Comparison of ENCODE assay signal across 8 cellular contexts in the genomic region with DNA sequence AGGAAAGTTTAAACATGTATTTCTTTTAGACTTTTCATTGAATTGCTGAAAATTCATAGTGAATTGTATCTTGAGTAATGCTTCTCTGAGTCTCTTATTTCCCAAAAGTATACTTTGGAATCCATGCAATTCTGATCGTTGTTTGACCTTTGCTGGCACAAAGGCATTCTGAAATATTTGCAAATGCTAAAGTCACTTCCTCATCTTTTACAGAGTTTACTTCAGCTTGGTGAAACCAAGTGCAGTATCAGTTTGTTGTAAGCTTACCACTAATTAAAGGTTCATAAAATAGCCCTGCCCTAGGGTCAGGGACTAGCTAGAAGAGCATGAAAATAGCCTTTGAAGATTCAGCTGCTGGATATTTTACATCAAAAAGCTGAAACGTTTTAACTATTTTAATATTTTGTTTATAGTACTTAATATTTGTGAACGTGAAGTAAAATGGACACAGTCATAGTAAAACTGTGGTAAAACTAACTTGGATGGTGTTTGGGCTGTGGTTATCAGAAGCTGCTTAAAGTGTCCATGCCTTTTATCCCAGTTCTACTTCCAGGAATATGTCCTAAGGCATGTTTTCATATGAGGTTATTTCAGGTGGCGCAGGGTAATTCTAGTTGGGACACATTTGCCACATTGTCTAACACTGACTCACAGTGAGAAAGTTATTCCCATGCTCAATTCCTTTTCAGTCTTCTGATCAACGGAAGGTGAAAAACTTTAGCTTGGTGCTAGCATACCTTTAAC. TPM values are rescaled to one million over a fixed set of nuclear protein-coding genes. Genes with fewer than 3 reads are reported as not detected.
DNase-seq lines count a peak whose midpoint lies in the region; ATAC-seq and TF ChIP-seq lines count a peak whose summit lies in the region.

No MANE protein-coding gene starts in this region.

- no peaks in the 10 kb centered on the region for H3K36me3 ChIP-seq in tibial nerve
- H3K36me3 ChIP-seq in A673 (ENCODE audit: insufficient read depth, low read length, poor library complexity, severe bottlenecking), result no peaks in the 10 kb centered on the region
- H3K36me3 ChIP-seq in MG63, result peaks cover 17% of the 10 kb centered on the region

- TF ChIP-seq EP300 in tibial nerve (IDR thresholded peaks at IDR 0.05), result peak in 1 of 2 donors; percentile 29

- peaks cover 58% of the 10 kb centered on the region for H3K4me1 Mint-ChIP-seq in activated CD4-positive, alpha-beta T cell treated with anti-CD3 and anti-CD28 coated beads, Interleukin-2, amount 10 ng/mL, durations not matched to agents 24 days and 14 days
- H3K4me1 Mint-ChIP-seq in T-helper 17 cell, result peaks cover 61% of the 10 kb centered on the region

- no peak overlapping the region for H3K4me3 ChIP-seq in tibial nerve
- H3K4me3 ChIP-seq in A673 (ENCODE audit: low read depth, low read length, poor library complexity, severe bottlenecking), result no peak overlapping the region
- H3K4me3 ChIP-seq in MG63, result no peak overlapping the region

- H3K36me3 Mint-ChIP-seq in activated CD4-positive, alpha-beta T cell treated with anti-CD3 and anti-CD28 coated beads, Interleukin-2, amount 10 ng/mL, durations not matched to agents 24 days and 14 days (ENCODE audit: low read depth), result peaks cover 40% of the 10 kb centered on the region
- H3K36me3 Mint-ChIP-seq in T-helper 17 cell (ENCODE audit: low read depth), result peaks cover 8% of the 10 kb centered on the region

- CTCF ChIA-PET in A673 (lab: Charles Lee), result no interaction called here

- H3K27me3 ChIP-seq in tibial nerve (no peaks in the 10 kb centered on the region), A673 (replicated peaks; ENCODE audit: insufficient read depth, low read depth, low read length, poor library complexity) (no peaks in the 10 kb centered on the region), MG63 (no peaks in the 10 kb centered on the region)

- POLR2A ChIA-PET in A673 (lab: Charles Lee; ENCODE audit: low non-redundant PET), result no interaction called here

- ATAC-seq in T-helper 17 cell (no peak), left ventricle myocardium superior (peak; percentile 40), GM21723 (IDR thresholded peaks at IDR 0.05; ENCODE audit: unreplicated experiment) (no peak)

- WGBS in tibial nerve, 2 donors, result 27 to 32% methylated on average over 5 of the region's 5 CpGs

- no peaks in the 10 kb centered on the region for H3K9me3 Mint-ChIP-seq in activated CD4-positive, alpha-beta T cell treated with anti-CD3 and anti-CD28 coated beads, Interleukin-2, amount 10 ng/mL, durations not matched to agents 24 days and 14 days

- H3K9me3 ChIP-seq in T-helper 17 cell (ENCODE audit: control insufficient read depth, low read length, poor library complexity, severe bottlenecking) (no peaks in the 10 kb centered on the region), tibial nerve (no peaks in the 10 kb centered on the region), A673 (ENCODE audit: low read depth, low read length, poor library complexity, severe bottlenecking) (no peaks in the 10 kb centered on the region), MG63 (peaks cover 4% of the 10 kb centered on the region)

- no TSS peak for BruUV-seq in A673 (replicated peaks; lab: Mats Ljungman, UMichigan)

- DNase-seq in activated CD4-positive, alpha-beta T cell treated with anti-CD3 and anti-CD28 coated beads, Interleukin-2, amount 10 ng/mL, durations not matched to agents 24 days and 14 days, result no peak
- no peak for DNase-seq in activated CD4-positive, alpha-beta T cell treated with anti-CD3 and anti-CD28 coated beads, Interleukin-2, amount 50 U/mL, for 4 hours
- DNase-seq in T-helper 17 cell, result no peak
- DNase-seq in left ventricle myocardium superior, result no peak
- DNase-seq in tibial nerve (ENCODE audit: low spot score in 2 of 2), result no peak
- DNase-seq in A673 (ENCODE audit: low spot score), result no peak
- DNase-seq in MG63, result no peak

- TF ChIP-seq CTCF in tibial nerve (IDR thresholded peaks at IDR 0.05) (no peak), A673 (conservative IDR thresholded peaks at IDR 0.05; ENCODE audit: low read depth, low read length) (no peak)

- intact Hi-C loops in activated CD4-positive, alpha-beta T cell treated with anti-CD3 and anti-CD28 coated beads, Interleukin-2, amount 10 ng/mL, durations not matched to agents 24 days and 14 days (cut with micrococcal nuclease), result loop anchor here (10.0 kb wide), 1 partner anchor 320 kb away; a partner anchor contains a TSS
- intact Hi-C loops in left ventricle myocardium superior (cut with micrococcal nuclease), result loop anchor here (10.0 kb wide), 1 partner anchor 80 kb away; a partner anchor contains a TSS
- intact Hi-C loops in A673 (cut with micrococcal nuclease; ENCODE audit: unreplicated experiment), result no loop called here

- H3K27me3 Mint-ChIP-seq in activated CD4-positive, alpha-beta T cell treated with anti-CD3 and anti-CD28 coated beads, Interleukin-2, amount 10 ng/mL, durations not matched to agents 24 days and 14 days, result no peaks in the 10 kb centered on the region
- no peaks in the 10 kb centered on the region for H3K27me3 Mint-ChIP-seq in T-helper 17 cell

- H3K27ac ChIP-seq in tibial nerve (peak overlapping the region; percentile 12 to 74 (median 72)), A673 (ENCODE audit: low read depth, low read length, poor library complexity, severe bottlenecking) (no peak overlapping the region)

- TF ChIP-seq POLR2A in tibial nerve (IDR thresholded peaks at IDR 0.05), result no peak

- peak overlapping the region; percentile 53 for H3K4me3 Mint-ChIP-seq in activated CD4-positive, alpha-beta T cell treated with anti-CD3 and anti-CD28 coated beads, Interleukin-2, amount 10 ng/mL, durations not matched to agents 24 days and 14 days
- peak overlapping the region; percentile 68 for H3K4me3 Mint-ChIP-seq in T-helper 17 cell

- H3K4me1 ChIP-seq in tibial nerve (peaks cover 0 to 73% (median 42%) of the 10 kb centered on the region in 4 donors), A673 (ENCODE audit: insufficient read depth, low read length, poor library complexity, severe bottlenecking) (peaks cover 21% of the 10 kb centered on the region)

- H3K27ac Mint-ChIP-seq in activated CD4-positive, alpha-beta T cell treated with anti-CD3 and anti-CD28 coated beads, Interleukin-2, amount 10 ng/mL, durations not matched to agents 24 days and 14 days, result no peak overlapping the region
- peak overlapping the region; percentile 99 for H3K27ac Mint-ChIP-seq in T-helper 17 cell

RNA-seq across cellular contexts. Expression of a gene that starts 45.3 kb away (rescaled TPM):
- total RNA-seq in activated CD4-positive, alpha-beta T cell treated with anti-CD3 and anti-CD28 coated beads, Interleukin-2, amount 10 ng/mL, durations not matched to agents 24 days and 14 days, result 4.9 and 5.5 TPM in 2 replicates
- 1 to 10 TPM; 3.4 to 3.7 TPM for total RNA-seq in T-helper 17 cell
- total RNA-seq in left ventricle myocardium superior, result 26.6 TPM
- 10 to 100 TPM; 11.3 to 19.0 (median 16.3) TPM for total RNA-seq in tibial nerve
- 3.0 and 3.8 TPM in 2 replicates for total RNA-seq in A673 (2021)
- 22.5 and 26.4 TPM in 2 replicates for total RNA-seq in MG63 (2014; rRNA removed; shearing (Covaris generic); ENCODE audit: low replicate concordance)
